ENCODE assay signal across 8 cellular contexts in genomic region chr6:26240981-26241770, GRCh38.
DNase-seq lines count a peak whose midpoint lies in the region; ATAC-seq and TF ChIP-seq lines count a peak whose summit lies in the region.

No MANE protein-coding gene starts in this region.

- H3K27me3 ChIP-seq in Peyer's patch = no peaks in the 10 kb centered on the region
- no peaks in the 10 kb centered on the region for H3K27me3 ChIP-seq in brain microvascular endothelial cell (replicated peaks)
- no peaks in the 10 kb centered on the region for H3K27me3 ChIP-seq in lung (ENCODE audit: control insufficient read depth, insufficient read depth)
- peaks cover 41% of the 10 kb centered on the region for H3K27me3 ChIP-seq in suprapubic skin

- no peak overlapping the region for H3K27ac Mint-ChIP-seq in progenitor cell of endocrine pancreas

- DNase-seq in Peyer's patch = peak in 1 of 3 donors; percentile 64
- peak; percentile 78 for DNase-seq in brain microvascular endothelial cell
- no peak for DNase-seq in lung (ENCODE audit: low spot score)
- DNase-seq in suprapubic skin (ENCODE audit: low spot score in 2 of 2) = no peak
- no peak for DNase-seq in progenitor cell of endocrine pancreas (ENCODE audit: low spot score, unreplicated experiment)
- no peak for DNase-seq in COLO668 (lab: John Stamatoyannopoulos, UW; ENCODE audit: unreplicated experiment)

- no peak for TF ChIP-seq EP300 in suprapubic skin (IDR thresholded peaks at IDR 0.05)

- TF ChIP-seq POLR2A in Peyer's patch (IDR thresholded peaks at IDR 0.05) = no peak
- no peak for TF ChIP-seq POLR2A in suprapubic skin (IDR thresholded peaks at IDR 0.05)

- peaks cover 10% of the 10 kb centered on the region for H3K9me3 Mint-ChIP-seq in progenitor cell of endocrine pancreas (ENCODE audit: low read depth)

- in situ Hi-C loops in brain microvascular endothelial cell (cut with HindIII; ENCODE audit: low pct_ligation_motif_present, low sequenced_read_pairs) = no loop called here

- no peak overlapping the region for H3K4me3 Mint-ChIP-seq in progenitor cell of endocrine pancreas (ENCODE audit: low read depth)

- peak overlapping the region; percentile 82 to 93 (median 84) for H3K27ac ChIP-seq in Peyer's patch
- peak overlapping the region; percentile 93 for H3K27ac ChIP-seq in brain microvascular endothelial cell
- H3K27ac ChIP-seq in lung (ENCODE audit: low read depth in 1 of 2, low read length in 1 of 2) = no peak overlapping the region
- H3K27ac ChIP-seq in suprapubic skin = peak overlapping the region; percentile 94

- H3K27me3 Mint-ChIP-seq in progenitor cell of endocrine pancreas = no peaks in the 10 kb centered on the region

- H3K4me1 Mint-ChIP-seq in progenitor cell of endocrine pancreas (ENCODE audit: low read depth) = peaks cover 22% of the 10 kb centered on the region

- peaks cover 3% of the 10 kb centered on the region for H3K36me3 Mint-ChIP-seq in progenitor cell of endocrine pancreas (ENCODE audit: insufficient read depth)

- H3K4me3 ChIP-seq in Peyer's patch (peak overlapping the region; percentile 37 to 58 (median 54)), brain microvascular endothelial cell (ENCODE audit: low read depth, low read length) (peak overlapping the region; percentile 77), lung (peak overlapping the region; percentile 50), suprapubic skin (peak overlapping the region; percentile 68)

- H3K36me3 ChIP-seq in Peyer's patch (no peaks in the 10 kb centered on the region), brain microvascular endothelial cell (replicated peaks) (no peaks in the 10 kb centered on the region), lung (ENCODE audit: control insufficient read depth in 2 of 2, insufficient read depth in 2 of 2, low read length in 2 of 2) (no peaks in the 10 kb centered on the region), suprapubic skin (no peaks in the 10 kb centered on the region)

- H3K4me1 ChIP-seq in Peyer's patch = no peaks in the 10 kb centered on the region
- no peaks in the 10 kb centered on the region for H3K4me1 ChIP-seq in lung (ENCODE audit: control insufficient read depth in 2 of 2, insufficient read depth in 2 of 2, low read length in 2 of 2)
- peaks cover 6% of the 10 kb centered on the region for H3K4me1 ChIP-seq in suprapubic skin

- ATAC-seq in GM18858 (IDR thresholded peaks at IDR 0.05; ENCODE audit: unreplicated experiment) (peak; percentile 7), lung (ENCODE audit: insufficient read depth, low FRiP score) (no peak), GM18861 (IDR thresholded peaks at IDR 0.05; ENCODE audit: unreplicated experiment) (no peak)

- H3K9me3 ChIP-seq in Peyer's patch (no peaks in the 10 kb centered on the region), lung (ENCODE audit: control insufficient read depth in 2 of 2, insufficient read depth in 1 of 2, low read length in 1 of 2) (peaks cover 0 to 2% of the 10 kb centered on the region in 2 donors), suprapubic skin (no peaks in the 10 kb centered on the region)

- TF ChIP-seq CTCF in Peyer's patch (IDR thresholded peaks at IDR 0.05) (no peak), brain microvascular endothelial cell (IDR thresholded peaks at IDR 0.05; ENCODE audit: low read depth, low read length, missing control alignments) (no peak), lung (IDR thresholded peaks at IDR 0.05; ENCODE audit: control extremely low read depth, extremely low read depth) (no peak), suprapubic skin (IDR thresholded peaks at IDR 0.05) (no peak), progenitor cell of endocrine pancreas (IDR thresholded peaks at IDR 0.05; ENCODE audit: unreplicated experiment) (no peak)

- whole genome bisulfite sequencing in lung, 2 donors = 44 to 51% methylated on average over 35 of the region's 35 CpGs
- 37% methylated on average over 35 of the region's 35 CpGs for WGBS in suprapubic skin

Comparison
In these comparisons a context has a peak if more than half of its experiments do, and no peak if none do; other contexts are left out.
1. H3K27ac ChIP-seq: peak in Peyer's patch (4 of 4), brain microvascular endothelial cell (single experiment) and suprapubic skin (single experiment); none in lung (0 of 2).
2. Peak in every context shown above with its lines, with median percentiles within 50 percentile points of each other: H3K4me3 ChIP-seq.